Comparison of ENCODE assay signal across 11 cellular contexts in the genomic region with DNA sequence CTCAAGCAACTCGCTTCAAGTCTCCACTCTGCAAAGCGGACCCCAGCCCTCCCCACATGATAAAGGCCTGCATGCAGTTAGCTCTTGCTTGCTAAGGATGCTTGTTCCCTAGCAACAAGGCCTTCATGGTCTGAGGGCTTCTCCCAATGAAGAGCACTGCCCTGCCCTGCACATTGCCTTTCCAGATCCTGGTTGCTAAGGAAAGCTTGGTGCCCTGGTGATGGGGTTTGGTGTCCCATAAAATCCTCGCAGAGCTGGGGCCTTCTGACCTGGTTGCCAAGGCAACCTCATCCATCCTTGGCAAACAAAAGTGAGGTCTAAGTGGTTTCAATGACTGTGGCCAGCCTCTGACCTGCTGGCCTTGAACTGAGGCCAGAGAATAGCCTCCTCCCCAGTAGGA. TPM values are rescaled to one million over a fixed set of nuclear protein-coding genes. Genes with fewer than 3 reads are reported as not detected.
A peak's percentile ranks its signal among the peaks of the same experiment; 100 is the strongest.
DNase-seq lines count a peak whose midpoint lies in the region; ATAC-seq and TF ChIP-seq lines count a peak whose summit lies in the region.
"Had no signal": no experiment of that assay in that cellular context is flagged by ENCODE, and none has a peak within 500 bp of the region (broad histone marks: within the 10 kb centered on the region; RNA-seq: fewer than 3 reads in every experiment).

No MANE protein-coding gene starts in this region.

- H3K36me3 ChIP-seq in ascending aorta (peaks cover under 1 to 17% of the 10 kb centered on the region in 2 donors), mucosa of rectum (ENCODE audit: control insufficient read depth in 2 of 2, insufficient read depth in 2 of 2, low read length in 2 of 2) (peaks cover 8 to 18% of the 10 kb centered on the region in 2 donors), transverse colon (no peaks in the 10 kb centered on the region)

- in situ Hi-C loops in transverse colon (cut with MboI; ENCODE audit: low pct_ligation_motif_present in 1 of 4, low pct_unique_long_range_greater_than_20kb in 1 of 4, low sequenced_read_pairs in 3 of 4) = no loop called here

- peak overlapping the region; percentile 43 for H3K27ac Mint-ChIP-seq in activated CD8-positive, alpha-beta memory T cell treated with anti-CD3 and anti-CD28 coated beads, Interleukin-2, amount 10 ng/mL, durations not matched to agents 7 days and 5 days
- no peak overlapping the region for H3K27ac Mint-ChIP-seq in mesothelial cell of epicardium

- WGBS in transverse colon (ENCODE audit: low coverage in 1 of 2), 2 donors = 59% methylated on average over 3 of the region's 3 CpGs; no CpG with 5 or more reads in 1 of the 2 donors

- peaks cover 42% of the 10 kb centered on the region for H3K4me1 Mint-ChIP-seq in activated CD8-positive, alpha-beta memory T cell treated with anti-CD3 and anti-CD28 coated beads, Interleukin-2, amount 10 ng/mL, durations not matched to agents 7 days and 5 days
- H3K4me1 Mint-ChIP-seq in mesothelial cell of epicardium = peaks cover 32% of the 10 kb centered on the region

- no peaks in the 10 kb centered on the region for H3K27me3 ChIP-seq in ascending aorta
- no peaks in the 10 kb centered on the region for H3K27me3 ChIP-seq in mucosa of rectum (ENCODE audit: control insufficient read depth in 2 of 2, insufficient read depth in 2 of 2, low read length in 2 of 2)
- H3K27me3 ChIP-seq in transverse colon = no peaks in the 10 kb centered on the region

- H3K4me3 ChIP-seq in ascending aorta (peak overlapping the region in 1 of 2 donors; percentile 46), mucosa of rectum (ENCODE audit: low read length in 2 of 2) (peak overlapping the region in 1 of 2 donors; percentile 20), transverse colon (peak overlapping the region in 2 of 4 donors; percentile 16 to 17)

- H3K27ac ChIP-seq in ascending aorta (peak overlapping the region; percentile 79), mucosa of rectum (ENCODE audit: low read depth in 2 of 2, low read length in 2 of 2) (peak overlapping the region; percentile 86 to 89), transverse colon (peak overlapping the region; percentile 90 to 94 (median 92))
- H3K27ac ChIP-seq: WERI-Rb-1 had no signal

- no peak for ATAC-seq in activated CD8-positive, alpha-beta memory T cell treated with anti-CD3 and anti-CD28 coated beads, Interleukin-2, amount 10 ng/mL, durations not matched to agents 7 days and 5 days
- no peak for ATAC-seq in HG03175 (IDR thresholded peaks at IDR 0.05; ENCODE audit: unreplicated experiment)
- ATAC-seq: sciatic nerve had no signal

- TF ChIP-seq CTCF in ascending aorta (IDR thresholded peaks at IDR 0.05) (no peak), transverse colon (IDR thresholded peaks at IDR 0.05) (no peak), mesothelial cell of epicardium (IDR thresholded peaks at IDR 0.05; ENCODE audit: unreplicated experiment) (no peak)

- H3K4me3 Mint-ChIP-seq in activated CD8-positive, alpha-beta memory T cell treated with anti-CD3 and anti-CD28 coated beads, Interleukin-2, amount 10 ng/mL, durations not matched to agents 7 days and 5 days = no peak overlapping the region
- H3K4me3 Mint-ChIP-seq in mesothelial cell of epicardium = no peak overlapping the region

- DNase-seq in activated CD8-positive, alpha-beta memory T cell treated with anti-CD3 and anti-CD28 coated beads, Interleukin-2, amount 10 ng/mL, durations not matched to agents 7 days and 5 days = no peak
- no peak for DNase-seq in activated CD8-positive, alpha-beta memory T cell treated with anti-CD3 and anti-CD28 coated beads for 24 hours
- DNase-seq in ascending aorta (ENCODE audit: low spot score in 2 of 2) = no peak
- no peak for DNase-seq in transverse colon
- no peak for DNase-seq in NCI-H2107 (lab: John Stamatoyannopoulos, UW)
- no peak for DNase-seq in mesothelial cell of epicardium (ENCODE audit: low spot score in 2 of 2, unreplicated experiment in 2 of 2)
- DNase-seq: activated naive CD4-positive, alpha-beta T cell treated with anti-CD3 and anti-CD28 coated beads, Interleukin-2, amount 50 U/mL, for 16 hours; WERI-Rb-1 had no signal

- no peak for TF ChIP-seq EP300 in transverse colon (IDR thresholded peaks at IDR 0.05; ENCODE audit: low read depth)

- CTCF ChIA-PET in activated CD8-positive, alpha-beta memory T cell treated with anti-CD3 and anti-CD28 coated beads, Interleukin-2, amount 10 ng/mL, durations not matched to agents 7 days and 5 days (lab: Charles Lee) = no interaction called here

- no peaks in the 10 kb centered on the region for H3K9me3 Mint-ChIP-seq in activated CD8-positive, alpha-beta memory T cell treated with anti-CD3 and anti-CD28 coated beads, Interleukin-2, amount 10 ng/mL, durations not matched to agents 7 days and 5 days (ENCODE audit: low read depth)
- no peaks in the 10 kb centered on the region for H3K9me3 Mint-ChIP-seq in mesothelial cell of epicardium

- no peak for TF ChIP-seq POLR2A in transverse colon (IDR thresholded peaks at IDR 0.05)

- H3K27me3 Mint-ChIP-seq in activated CD8-positive, alpha-beta memory T cell treated with anti-CD3 and anti-CD28 coated beads, Interleukin-2, amount 10 ng/mL, durations not matched to agents 7 days and 5 days = no peaks in the 10 kb centered on the region
- no peaks in the 10 kb centered on the region for H3K27me3 Mint-ChIP-seq in mesothelial cell of epicardium (ENCODE audit: low read depth)

- no peaks in the 10 kb centered on the region for H3K9me3 ChIP-seq in ascending aorta
- no peaks in the 10 kb centered on the region for H3K9me3 ChIP-seq in mucosa of rectum (ENCODE audit: control insufficient read depth in 2 of 2, low read length in 2 of 2)
- H3K9me3 ChIP-seq in transverse colon = no peaks in the 10 kb centered on the region

- H3K36me3 Mint-ChIP-seq in activated CD8-positive, alpha-beta memory T cell treated with anti-CD3 and anti-CD28 coated beads, Interleukin-2, amount 10 ng/mL, durations not matched to agents 7 days and 5 days = peaks cover 4% of the 10 kb centered on the region
- H3K36me3 Mint-ChIP-seq in mesothelial cell of epicardium = peaks cover 3% of the 10 kb centered on the region

- H3K4me1 ChIP-seq in ascending aorta = peaks cover 19 to 42% of the 10 kb centered on the region in 2 donors
- H3K4me1 ChIP-seq in mucosa of rectum (ENCODE audit: control insufficient read depth in 2 of 2, insufficient read depth in 2 of 2, low read length in 2 of 2) = peaks cover 54 to 68% of the 10 kb centered on the region in 2 donors
- H3K4me1 ChIP-seq in transverse colon = peaks cover 41 to 83% (median 71%) of the 10 kb centered on the region in 4 donors

- intact Hi-C loops in ascending aorta (cut with DNase I) (loop anchor here (10.0 kb wide), 2 partner anchors 1044 to 1224 kb away; a partner anchor contains a TSS), transverse colon (cut with DNase I; ENCODE audit: low total_unique reads) (no loop called here)

- peak overlapping the region in 1 of 2 donors; percentile 68 for H3K9ac ChIP-seq in mucosa of rectum (ENCODE audit: low read depth in 1 of 2, low read length in 2 of 2)

RNA-seq across cellular contexts. Expression of a gene that starts 5.9 kb away (rescaled TPM):
- 10 to 100 TPM; 11.3 to 18.0 TPM for total RNA-seq in activated CD8-positive, alpha-beta memory T cell treated with anti-CD3 and anti-CD28 coated beads, Interleukin-2, amount 10 ng/mL, durations not matched to agents 7 days and 5 days
- total RNA-seq in ascending aorta (0.21 TPM), transverse colon (10 to 100 TPM in 3 of 4 donors, 1 to 10 TPM in 1; 8.7 to 13.8 (median 11.6) TPM), mesothelial cell of epicardium (11.5 to 13.2 TPM (median 13.1 TPM) in 3 replicates)

RNA-seq across cellular contexts. Expression of a gene that starts 11.9 kb away (rescaled TPM):
- 10 to 100 TPM; 37.3 to 43.4 TPM for total RNA-seq in activated CD8-positive, alpha-beta memory T cell treated with anti-CD3 and anti-CD28 coated beads, Interleukin-2, amount 10 ng/mL, durations not matched to agents 7 days and 5 days
- total RNA-seq in ascending aorta (35.3 TPM), transverse colon (100 to 1,000 TPM in 1 of 4 donors, 10 to 100 TPM in 3; 41.8 to 185 (median 68.7) TPM), mesothelial cell of epicardium (25.3 to 28.6 TPM (median 27.7 TPM) in 3 replicates)

RNA-seq across cellular contexts. Expression of a gene that starts 12.3 kb away (rescaled TPM):
- 1,000 to 10,000 TPM; 1,413 to 1,465 TPM for total RNA-seq in activated CD8-positive, alpha-beta memory T cell treated with anti-CD3 and anti-CD28 coated beads, Interleukin-2, amount 10 ng/mL, durations not matched to agents 7 days and 5 days
- 2,223 TPM for total RNA-seq in ascending aorta
- 1,000 to 10,000 TPM; 1,394 to 2,260 (median 1,686) TPM for total RNA-seq in transverse colon
- total RNA-seq in mesothelial cell of epicardium = 1,586 to 1,657 TPM (median 1,644 TPM) in 3 replicates

RNA-seq across cellular contexts. Expression of a gene that starts 14.7 kb away (rescaled TPM):
- 1 to 10 TPM; 6.0 to 7.2 TPM for total RNA-seq in activated CD8-positive, alpha-beta memory T cell treated with anti-CD3 and anti-CD28 coated beads, Interleukin-2, amount 10 ng/mL, durations not matched to agents 7 days and 5 days
- total RNA-seq in ascending aorta (not detected), transverse colon (1 to 10 TPM in 2 of 4 donors, not detected in 2; 1.4 to 2.5 TPM), mesothelial cell of epicardium (48.2 to 55.0 TPM (median 53.1 TPM) in 3 replicates)

RNA-seq across cellular contexts. Expression of a gene that starts 16.4 kb away (rescaled TPM):
- total RNA-seq in activated CD8-positive, alpha-beta memory T cell treated with anti-CD3 and anti-CD28 coated beads, Interleukin-2, amount 10 ng/mL, durations not matched to agents 7 days and 5 days = 1 to 10 TPM; 2.8 to 4.1 TPM
- total RNA-seq in ascending aorta (not detected), transverse colon (100 to 1,000 TPM in 3 of 4 donors, 10 to 100 TPM in 1; 97.0 to 746 (median 203) TPM), mesothelial cell of epicardium (2.5 to 3.9 TPM (median 3.7 TPM) in 3 replicates)
- total RNA-seq: sciatic nerve had no signal
